ENCODE assay signal across 13 cellular contexts in genomic region chr7:5687936-5688673, GRCh38.
DNase-seq lines count a peak whose midpoint lies in the region; ATAC-seq and TF ChIP-seq lines count a peak whose summit lies in the region.
"Had no signal": no experiment of that assay in that cellular context is flagged by ENCODE, and none has a peak within 500 bp of the region (broad histone marks: within the 10 kb centered on the region; RNA-seq: fewer than 3 reads in every experiment).

No MANE protein-coding gene starts in this region.

- H3K4me1 ChIP-seq in CD8-positive, alpha-beta T cell (ENCODE audit: insufficient read depth, low read length), result peaks cover 90% of the 10 kb centered on the region
- H3K4me1 ChIP-seq in esophagus muscularis mucosa, result peaks cover 51 to 100% (median 100%) of the 10 kb centered on the region in 4 donors
- peaks cover 56% of the 10 kb centered on the region for H3K4me1 ChIP-seq in skeletal muscle satellite cell (ENCODE audit: control insufficient read depth, insufficient read depth, low read length)
- H3K4me1 ChIP-seq in PC-9 (replicated peaks; ENCODE audit: insufficient read depth), result peaks cover 34% of the 10 kb centered on the region

- CTCF ChIA-PET in CD8-positive, alpha-beta T cell (lab: Charles Lee), result interaction anchor here (1.0 to 3.9 kb wide), 6 partner anchors 9 to 322 kb away, joined by 3 to 13 read pairs (median 4); no protein-coding TSS in a partner anchor
- CTCF ChIA-PET in PC-9 (lab: Charles Lee), result interaction anchor here (0.6 to 0.7 kb wide), 4 partner anchors 19 to 454 kb away, joined by 3 to 4 read pairs (median 3); no protein-coding TSS in a partner anchor

- H3K36me3 Mint-ChIP-seq in CD8-positive, alpha-beta T cell, result peaks cover 47% of the 10 kb centered on the region

- peak overlapping the region; percentile 29 for H3K4me3 ChIP-seq in CD8-positive, alpha-beta T cell (ENCODE audit: low read depth, low read length)
- H3K4me3 ChIP-seq in SK-N-MC (no peak overlapping the region), esophagus muscularis mucosa (peak overlapping the region in 3 of 4 donors; percentile 12 to 26 (median 15)), skeletal muscle satellite cell (ENCODE audit: low read length) (no peak overlapping the region), PC-9 (no peak overlapping the region)

- no peak for TF ChIP-seq CTCF in CD8-positive, alpha-beta T cell (IDR thresholded peaks at IDR 0.05)
- no peak for TF ChIP-seq CTCF in esophagus muscularis mucosa (IDR thresholded peaks at IDR 0.05)
- no peak for TF ChIP-seq CTCF in PC-9 (conservative IDR thresholded peaks at IDR 0.05)

- no peaks in the 10 kb centered on the region for H3K27me3 Mint-ChIP-seq in CD8-positive, alpha-beta T cell (ENCODE audit: low read depth)

- peaks cover 21% of the 10 kb centered on the region for H3F3A ChIP-seq in PC-9 (ENCODE audit: insufficient read depth, low read depth)

- 50% methylated on average over 11 of the region's 11 CpGs for WGBS in esophagus muscularis mucosa

- no peak for TF ChIP-seq EP300 in esophagus muscularis mucosa (IDR thresholded peaks at IDR 0.05)

- H3K4me1 Mint-ChIP-seq in CD8-positive, alpha-beta T cell (ENCODE audit: low read depth), result peaks cover 85% of the 10 kb centered on the region

- peaks cover 23% of the 10 kb centered on the region for H3K79me2 ChIP-seq in PC-9 (ENCODE audit: low read depth)

- no peak for DNase-seq in CD8-positive, alpha-beta T cell
- no peak for DNase-seq in SK-N-MC (ENCODE audit: low read depth, low spot score)
- DNase-seq in esophagus muscularis mucosa (ENCODE audit: extremely low spot score), result no peak
- DNase-seq in PC-9, result no peak
- no peak for DNase-seq in germinal center (ENCODE audit: low spot score)
- no peak for DNase-seq in NCI-H2029 treated with DMSO at 0.1 percent for 48 hours (lab: John Stamatoyannopoulos, UW)
- DNase-seq: activated CD4-positive, CD25-positive, alpha-beta regulatory T cell; anterior cingulate cortex; left colon; retina had no signal

- no peak overlapping the region for H2AFZ ChIP-seq in PC-9

- peak overlapping the region; percentile 42 for H3K27ac ChIP-seq in CD8-positive, alpha-beta T cell (ENCODE audit: low read depth, low read length)
- H3K27ac ChIP-seq in SK-N-MC (no peak overlapping the region), esophagus muscularis mucosa (replicated peaks in 1 of 4) (peak overlapping the region; percentile 91 to 96 (median 92)), PC-9 (no peak overlapping the region)
- H3K27ac ChIP-seq: KMS-11 had no signal

- peak overlapping the region; percentile 73 for H3K4me3 Mint-ChIP-seq in CD8-positive, alpha-beta T cell

- 0 out of 2 replicates have a peak, but pooled peaks cover 3% of the 10 kb centered on the region for H4K20me1 ChIP-seq in PC-9 (ENCODE audit: insufficient read depth)

- POLR2A ChIA-PET in CD8-positive, alpha-beta T cell (lab: Charles Lee), result interaction anchor here (0.6 to 1.7 kb wide), 6 partner anchors 10 to 159 kb away, joined by 3 to 4 read pairs (median 3); no protein-coding TSS in a partner anchor
- POLR2A ChIA-PET in PC-9 (lab: Charles Lee; ENCODE audit: unreplicated experiment), result no interaction called here

- H3K9ac ChIP-seq in SK-N-MC (ENCODE audit: insufficient read length) (peak overlapping the region; percentile 65), skeletal muscle satellite cell (ENCODE audit: low read depth, low read length) (peak overlapping the region; percentile 55)
- H3K9ac ChIP-seq: KMS-11 had no signal

- H3K4me2 ChIP-seq in skeletal muscle satellite cell (ENCODE audit: low read length), result peak overlapping the region; percentile 12
- no peak overlapping the region for H3K4me2 ChIP-seq in PC-9
- H3K4me2 ChIP-seq: KMS-11 had no signal

- H3K9me3 ChIP-seq in CD8-positive, alpha-beta T cell (ENCODE audit: low read length), result no peaks in the 10 kb centered on the region
- no peaks in the 10 kb centered on the region for H3K9me3 ChIP-seq in SK-N-MC (ENCODE audit: low read depth, low read length)
- no peaks in the 10 kb centered on the region for H3K9me3 ChIP-seq in esophagus muscularis mucosa
- no peaks in the 10 kb centered on the region for H3K9me3 ChIP-seq in skeletal muscle satellite cell (replicated peaks; ENCODE audit: low read length)
- no peaks in the 10 kb centered on the region for H3K9me3 ChIP-seq in PC-9 (ENCODE audit: insufficient read depth, low read depth)

- no peaks in the 10 kb centered on the region for H3K36me3 ChIP-seq in CD8-positive, alpha-beta T cell (ENCODE audit: insufficient read depth, low read length)
- peaks cover 33% of the 10 kb centered on the region for H3K36me3 ChIP-seq in SK-N-MC (ENCODE audit: insufficient read depth, low read length)
- H3K36me3 ChIP-seq in esophagus muscularis mucosa, result peaks cover 0 to 23% (median 6%) of the 10 kb centered on the region in 4 donors
- H3K36me3 ChIP-seq in skeletal muscle satellite cell (ENCODE audit: insufficient read depth, low read length), result peaks cover 13% of the 10 kb centered on the region
- peaks cover 3% of the 10 kb centered on the region; the same call in 1 of the 2 replicates for H3K36me3 ChIP-seq in PC-9 (ENCODE audit: low read depth)

- H3K9me3 Mint-ChIP-seq in CD8-positive, alpha-beta T cell, result no peaks in the 10 kb centered on the region

- intact Hi-C loops in CD8-positive, alpha-beta T cell (cut with DNase I, micrococcal nuclease), result loop anchor here in 1 of 2 experiments (1.0 to 5.0 kb wide), 2 partner anchors 46 to 86 kb away; no protein-coding TSS in a partner anchor
- intact Hi-C loops in esophagus muscularis mucosa (cut with DNase I) (loop anchor here (10.0 kb wide), 1 partner anchor 323 kb away; no protein-coding TSS in a partner anchor), PC-9 (cut with micrococcal nuclease; ENCODE audit: unreplicated experiment) (no loop called here)

- no peak for TF ChIP-seq POLR2A in esophagus muscularis mucosa (IDR thresholded peaks at IDR 0.05; ENCODE audit: low read depth)

- peak; percentile 8 for ATAC-seq in CD8-positive, alpha-beta T cell
- no peak for ATAC-seq in HG03108 (IDR thresholded peaks at IDR 0.05; ENCODE audit: unreplicated experiment)
- ATAC-seq: left colon had no signal

- peak overlapping the region; percentile 94 for H3K27ac Mint-ChIP-seq in CD8-positive, alpha-beta T cell

- no peaks in the 10 kb centered on the region for H3K27me3 ChIP-seq in CD8-positive, alpha-beta T cell (ENCODE audit: insufficient read depth, low read length)
- no peaks in the 10 kb centered on the region for H3K27me3 ChIP-seq in esophagus muscularis mucosa
- no peaks in the 10 kb centered on the region for H3K27me3 ChIP-seq in skeletal muscle satellite cell (ENCODE audit: control insufficient read depth, insufficient read depth, low read length)
- no peaks in the 10 kb centered on the region for H3K27me3 ChIP-seq in PC-9 (ENCODE audit: insufficient read depth, low read depth)

- BruUV-seq in PC-9 (replicated peaks; lab: Mats Ljungman, UMichigan), result no TSS peak

- no peaks in the 10 kb centered on the region for H3K9me2 ChIP-seq in PC-9 (ENCODE audit: insufficient read depth)

Comparison
In these comparisons a context has a peak if more than half of its experiments do, and no peak if none do; other contexts are left out.
1. H3K27ac ChIP-seq: peak in CD8-positive, alpha-beta T cell (single experiment) and esophagus muscularis mucosa (4 of 4); none in SK-N-MC (single experiment) and PC-9 (single experiment).
2. H3K4me3 ChIP-seq: peak in CD8-positive, alpha-beta T cell (single experiment) and esophagus muscularis mucosa (3 of 4); none in SK-N-MC (single experiment), skeletal muscle satellite cell (single experiment) and PC-9 (single experiment).